20 cellular contexts compared by ENCODE assay signal in genomic region chr7:91373401-91373800, GRCh38.
DNase-seq lines count a peak whose midpoint lies in the region; TF ChIP-seq lines count a peak whose summit lies in the region.
"Had no signal": no experiment of that assay in that cellular context is flagged by ENCODE, and none has a peak within 500 bp of the region (broad histone marks: within the 10 kb centered on the region; RNA-seq: fewer than 3 reads in every experiment).

No MANE protein-coding gene starts in this region.

- H3K79me1 ChIP-seq in mesendoderm (ENCODE audit: low read length) = no peaks in the 10 kb centered on the region

- no peak overlapping the region for H3K23ac ChIP-seq in mesendoderm (ENCODE audit: low read length)

- H4K20me1 ChIP-seq in BLaER1 treated with 17β-estradiol and CSF1 and Interleukin-3, amounts not matched to agents 10 nM and 100 nM = no peaks in the 10 kb centered on the region
- H4K20me1 ChIP-seq in DOHH2 (ENCODE audit: control insufficient read depth, insufficient read depth, low read depth, low read length) = no peaks in the 10 kb centered on the region

- H2BK120ac ChIP-seq in mesendoderm (ENCODE audit: low read depth, low read length) = peak overlapping the region; percentile 28

- no peak overlapping the region for H2AK5ac ChIP-seq in mesendoderm (ENCODE audit: low read length)

- H3K56ac ChIP-seq in mesendoderm (ENCODE audit: low read length) = no peak overlapping the region

- peak overlapping the region; percentile 53 to 85 (median 66) for H3K4me2 ChIP-seq in BLaER1 treated with 17β-estradiol and CSF1 and Interleukin-3, amounts not matched to agents 10 nM and 100 nM
- H3K4me2 ChIP-seq in DOHH2 (ENCODE audit: low read length) (0 out of 2 replicates have a peak overlapping the region, but pooled peaks have one; percentile 1), mesendoderm (ENCODE audit: low read length) (no peak overlapping the region)

- no CpG with 5 or more reads among the region's 3 CpGs for WGBS in mesendoderm (ENCODE audit: extremely low coverage, insufficient coverage, low lambda C conversion rate)

- H3K9ac ChIP-seq in BLaER1 treated with 17β-estradiol and CSF1 and Interleukin-3, amounts not matched to agents 10 nM and 100 nM = peak overlapping the region in 9 of 11 experiments; percentile 31 to 68 (median 53); a peak in 15 of 22 replicates
- H3K9ac ChIP-seq in mesendoderm (ENCODE audit: low read length) = no peak overlapping the region
- H3K9ac ChIP-seq: GM23248 had no signal

- no peaks in the 10 kb centered on the region for H3K27me3 ChIP-seq in BLaER1 treated with 17β-estradiol and CSF1 and Interleukin-3, amounts not matched to agents 10 nM and 100 nM
- H3K27me3 ChIP-seq in DOHH2 (ENCODE audit: control insufficient read depth, low read length) (no peaks in the 10 kb centered on the region), mesendoderm (ENCODE audit: insufficient read depth, low read length, poor library complexity) (no peaks in the 10 kb centered on the region)
- H3K27me3 ChIP-seq: SJSA1 had no signal

- no peak overlapping the region for H2BK5ac ChIP-seq in mesendoderm (ENCODE audit: low read length)

- H3K18ac ChIP-seq in mesendoderm (ENCODE audit: low read length) = peak overlapping the region; percentile 39

- peak overlapping the region; percentile 32 to 88 (median 81); a peak in 21 of 22 replicates for H3K27ac ChIP-seq in BLaER1 treated with 17β-estradiol and CSF1 and Interleukin-3, amounts not matched to agents 10 nM and 100 nM
- H3K27ac ChIP-seq in DOHH2 (ENCODE audit: low read depth, low read length) (no peak overlapping the region), mesendoderm (ENCODE audit: low read depth, low read length) (no peak overlapping the region)
- H3K27ac ChIP-seq: GM23248, SJSA1 had no signal

- no peaks in the 10 kb centered on the region for H3K9me3 ChIP-seq in BLaER1 treated with 17β-estradiol and CSF1 and Interleukin-3, amounts not matched to agents 10 nM and 100 nM (replicated peaks in 1 of 11)
- no peaks in the 10 kb centered on the region for H3K9me3 ChIP-seq in DOHH2 (ENCODE audit: control insufficient read depth, insufficient read depth, low read length)
- H3K9me3 ChIP-seq: SJSA1 had no signal

- H4K8ac ChIP-seq in mesendoderm (ENCODE audit: low read depth, low read length) = no peak overlapping the region

- H3K4ac ChIP-seq in mesendoderm (ENCODE audit: low read depth, low read length) = no peak overlapping the region

- H2BK15ac ChIP-seq in mesendoderm (replicated peaks; ENCODE audit: low read depth) = no peak overlapping the region

- H3K79me2 ChIP-seq in DOHH2 (ENCODE audit: control insufficient read depth, low read length) (no peaks in the 10 kb centered on the region), mesendoderm (ENCODE audit: control insufficient read depth, insufficient read depth, low read length) (no peaks in the 10 kb centered on the region)

- DNase-seq in SK-N-DZ (ENCODE audit: low spot score) = peak; percentile 72
- DNase-seq in mesendoderm = no peak
- DNase-seq in activated effector memory CD4-positive, alpha-beta T cell treated with Interleukin-2 at 50 U/mL for 16 hours = no peak
- DNase-seq in DMS114 treated with DMSO at 0.1 percent for 48 hours (lab: John Stamatoyannopoulos, UW; ENCODE audit: unreplicated experiment) = no peak
- no peak for DNase-seq in GM19238 (ENCODE audit: insufficient read length, low spot score)
- DNase-seq: Calu3, GM23248, H7, Kasumi-1, NCI-H1105, NCI-H1436 treated with DMSO at 0.1 percent for 48 hours, NCI-H2029, NCI-H2227 treated with DMSO at 0.1 percent for 48 hours, Right ventricle myocardium superior, RPMI8226, T-helper 1 cell had no signal

- peaks cover 10 to 63% (median 35%) of the 10 kb centered on the region in 10 experiments for H3K4me1 ChIP-seq in BLaER1 treated with 17β-estradiol and CSF1 and Interleukin-3, amounts not matched to agents 10 nM and 100 nM
- peaks cover 8% of the 10 kb centered on the region for H3K4me1 ChIP-seq in DOHH2 (ENCODE audit: control insufficient read depth, low read length)
- no peaks in the 10 kb centered on the region for H3K4me1 ChIP-seq in mesendoderm (ENCODE audit: control insufficient read depth, low read depth, low read length)
- H3K4me1 ChIP-seq: SJSA1 had no signal

- peak overlapping the region in 2 of 10 experiments; percentile 2 to 26; a peak in 2 of 20 replicates for H3K4me3 ChIP-seq in BLaER1 treated with 17β-estradiol and CSF1 and Interleukin-3, amounts not matched to agents 10 nM and 100 nM
- no peak overlapping the region for H3K4me3 ChIP-seq in DOHH2 (ENCODE audit: low read length)
- H3K4me3 ChIP-seq in mesendoderm (ENCODE audit: low read length) = no peak overlapping the region
- H3K4me3 ChIP-seq: GM23248, K562, SJSA1 had no signal

- no peak for TF ChIP-seq CTCF in DOHH2 (IDR thresholded peaks at IDR 0.05; ENCODE audit: low read depth, low read length, poor library complexity, severe bottlenecking)

- no peaks in the 10 kb centered on the region for H3K9me2 ChIP-seq in DOHH2 (replicated peaks; ENCODE audit: control insufficient read depth, low read length)

- no peak overlapping the region for H4K5ac ChIP-seq in mesendoderm (ENCODE audit: low read length)

- H3F3A ChIP-seq in DOHH2 (ENCODE audit: control insufficient read depth, insufficient read depth) = no peaks in the 10 kb centered on the region

- no peaks in the 10 kb centered on the region for H3K36me3 ChIP-seq in BLaER1 treated with 17β-estradiol and CSF1 and Interleukin-3, amounts not matched to agents 10 nM and 100 nM
- H3K36me3 ChIP-seq in DOHH2 (ENCODE audit: control insufficient read depth, low read length) (no peaks in the 10 kb centered on the region), mesendoderm (ENCODE audit: control insufficient read depth, insufficient read depth, low read length) (no peaks in the 10 kb centered on the region)
- H3K36me3 ChIP-seq: SJSA1 had no signal

Comparison
In these comparisons a context has a peak if more than half of its experiments do, and no peak if none do; other contexts are left out.
1. H3K27ac ChIP-seq: peak in BLaER1 treated with 17β-estradiol and CSF1 and Interleukin-3, amounts not matched to agents 10 nM and 100 nM (11 of 11); none in DOHH2 (single experiment) and mesendoderm (single experiment).